ENCODE assay signal across 10 cellular contexts in the genomic region with DNA sequence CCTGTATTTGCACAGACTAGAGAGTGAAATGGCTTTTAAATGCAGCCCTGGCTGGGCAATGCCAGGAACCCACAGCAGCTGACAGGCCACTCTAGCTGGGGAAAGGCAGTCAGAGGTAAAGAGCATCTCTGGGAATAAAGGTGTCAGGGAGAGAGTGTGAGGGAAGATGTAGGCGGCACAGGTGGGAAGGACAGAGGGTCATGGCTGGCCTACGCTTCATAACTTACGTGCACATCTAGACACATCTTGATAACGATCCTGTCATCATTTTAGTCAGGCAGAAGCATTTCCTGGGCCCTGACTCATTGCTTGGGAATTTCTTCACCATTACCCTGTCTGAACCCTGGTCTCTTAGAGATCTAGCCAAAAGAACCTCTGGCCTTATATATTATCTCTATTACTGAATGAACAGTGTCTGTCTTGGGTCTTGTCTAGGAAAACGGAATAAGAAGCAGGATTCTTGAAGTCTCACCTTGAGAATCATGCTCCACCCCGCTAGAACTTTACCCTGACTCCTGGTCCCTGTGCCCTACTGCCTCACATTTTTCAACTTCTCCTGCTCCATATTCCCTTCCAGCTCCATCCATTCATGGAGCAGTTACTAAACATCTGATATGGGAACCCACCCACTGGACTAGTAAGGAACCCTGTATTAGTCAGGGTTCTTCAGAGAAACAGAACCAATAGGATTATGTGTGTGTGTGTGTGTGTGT.
A peak's percentile ranks its signal among the peaks of the same experiment; 100 is the strongest.
DNase-seq lines count a peak whose midpoint lies in the region; ATAC-seq and TF ChIP-seq lines count a peak whose summit lies in the region.
"Had no signal": no experiment of that assay in that cellular context is flagged by ENCODE, and none has a peak within 500 bp of the region (broad histone marks: within the 10 kb centered on the region; RNA-seq: fewer than 3 reads in every experiment).

No MANE protein-coding gene starts in this region.

- ATAC-seq in GM21786 (IDR thresholded peaks at IDR 0.05; ENCODE audit: unreplicated experiment) (no peak), HG03571 (IDR thresholded peaks at IDR 0.05; ENCODE audit: unreplicated experiment) (no peak)

- H3K36me3 Mint-ChIP-seq in activated naive CD4-positive, alpha-beta T cell treated with anti-CD3 and anti-CD28 coated beads, Interleukin-2, amount 50 U/mL, for 24 hours: no peaks in the 10 kb centered on the region
- no peaks in the 10 kb centered on the region for H3K36me3 Mint-ChIP-seq in stimulated activated naive CD8-positive, alpha-beta T cell treated with anti-CD3 and anti-CD28 coated beads, Interleukin-15, Interleukin-2, amounts not matched to agents 100 ng/mL and 50 ng/mL, for 24 hours (ENCODE audit: low read depth)

- H3K27ac ChIP-seq in SJSA1: peak overlapping the region; percentile 87

- no peak for DNase-seq in activated naive CD4-positive, alpha-beta T cell (lab: John Stamatoyannopoulos, UW)
- DNase-seq in SJSA1 (ENCODE audit: low read depth in 1 of 2, low spot score in 2 of 2) (peak; percentile 81 to 89), fibroblast of mammary gland (ENCODE audit: low read depth) (peak; percentile 85)
- no peak for DNase-seq in stimulated activated CD4-positive, alpha-beta T cell treated with anti-CD3 and anti-CD28 coated beads, Interleukin-4, amount 100 ng/mL, for 1 hour
- DNase-seq: DMS153, H9 had no signal

- no peaks in the 10 kb centered on the region for H3K27me3 ChIP-seq in SJSA1 (replicated peaks)

- H3K4me3 Mint-ChIP-seq in activated naive CD4-positive, alpha-beta T cell treated with anti-CD3 and anti-CD28 coated beads, Interleukin-2, amount 50 U/mL, for 24 hours: no peak overlapping the region
- H3K4me3 Mint-ChIP-seq in stimulated activated naive CD8-positive, alpha-beta T cell treated with anti-CD3 and anti-CD28 coated beads, Interleukin-15, Interleukin-2, amounts not matched to agents 100 ng/mL and 50 ng/mL, for 24 hours: no peak overlapping the region
- H3K4me3 Mint-ChIP-seq: H9 had no signal

- H3K27me3 Mint-ChIP-seq in activated naive CD4-positive, alpha-beta T cell treated with anti-CD3 and anti-CD28 coated beads, Interleukin-2, amount 50 U/mL, for 24 hours: no peaks in the 10 kb centered on the region
- no peaks in the 10 kb centered on the region for H3K27me3 Mint-ChIP-seq in stimulated activated naive CD8-positive, alpha-beta T cell treated with anti-CD3 and anti-CD28 coated beads, Interleukin-15, Interleukin-2, amounts not matched to agents 100 ng/mL and 50 ng/mL, for 24 hours

- no peak overlapping the region for H3K4me3 ChIP-seq in SJSA1
- no peak overlapping the region for H3K4me3 ChIP-seq in fibroblast of mammary gland (ENCODE audit: control insufficient read depth, low read depth, low read length)

- no peaks in the 10 kb centered on the region for H3K9me3 ChIP-seq in SJSA1 (replicated peaks)

- TF ChIP-seq CTCF in fibroblast of mammary gland (conservative IDR thresholded peaks at IDR 0.05; ENCODE audit: control insufficient read depth, insufficient read depth, low read depth, low read length): no peak

- no peaks in the 10 kb centered on the region for H3K36me3 ChIP-seq in SJSA1

- peaks cover 15% of the 10 kb centered on the region for H3K4me1 Mint-ChIP-seq in activated naive CD4-positive, alpha-beta T cell treated with anti-CD3 and anti-CD28 coated beads, Interleukin-2, amount 50 U/mL, for 24 hours
- H3K4me1 Mint-ChIP-seq in stimulated activated naive CD8-positive, alpha-beta T cell treated with anti-CD3 and anti-CD28 coated beads, Interleukin-15, Interleukin-2, amounts not matched to agents 100 ng/mL and 50 ng/mL, for 24 hours (ENCODE audit: low read depth): peaks cover 71% of the 10 kb centered on the region

- no peaks in the 10 kb centered on the region for H3K9me3 Mint-ChIP-seq in activated naive CD4-positive, alpha-beta T cell treated with anti-CD3 and anti-CD28 coated beads, Interleukin-2, amount 50 U/mL, for 24 hours
- no peaks in the 10 kb centered on the region for H3K9me3 Mint-ChIP-seq in stimulated activated naive CD8-positive, alpha-beta T cell treated with anti-CD3 and anti-CD28 coated beads, Interleukin-15, Interleukin-2, amounts not matched to agents 100 ng/mL and 50 ng/mL, for 24 hours
- H3K9me3 Mint-ChIP-seq: H9 had no signal

- peak overlapping the region; percentile 43 for H3K27ac Mint-ChIP-seq in activated naive CD4-positive, alpha-beta T cell treated with anti-CD3 and anti-CD28 coated beads, Interleukin-2, amount 50 U/mL, for 24 hours
- H3K27ac Mint-ChIP-seq in stimulated activated naive CD8-positive, alpha-beta T cell treated with anti-CD3 and anti-CD28 coated beads, Interleukin-15, Interleukin-2, amounts not matched to agents 100 ng/mL and 50 ng/mL, for 24 hours: peak overlapping the region; percentile 89

- H3K4me1 ChIP-seq in SJSA1 (replicated peaks): peaks cover 35% of the 10 kb centered on the region

Comparison
In these comparisons a context has a peak if more than half of its experiments do, and no peak if none do; other contexts are left out.
1. DNase-seq: peak in SJSA1 (2 of 2) and fibroblast of mammary gland (single experiment); none in activated naive CD4-positive, alpha-beta T cell (0 of 4) and stimulated activated CD4-positive, alpha-beta T cell treated with anti-CD3 and anti-CD28 coated beads, Interleukin-4, amount 100 ng/mL, for 1 hour (single experiment).